In the genomic region with DNA sequence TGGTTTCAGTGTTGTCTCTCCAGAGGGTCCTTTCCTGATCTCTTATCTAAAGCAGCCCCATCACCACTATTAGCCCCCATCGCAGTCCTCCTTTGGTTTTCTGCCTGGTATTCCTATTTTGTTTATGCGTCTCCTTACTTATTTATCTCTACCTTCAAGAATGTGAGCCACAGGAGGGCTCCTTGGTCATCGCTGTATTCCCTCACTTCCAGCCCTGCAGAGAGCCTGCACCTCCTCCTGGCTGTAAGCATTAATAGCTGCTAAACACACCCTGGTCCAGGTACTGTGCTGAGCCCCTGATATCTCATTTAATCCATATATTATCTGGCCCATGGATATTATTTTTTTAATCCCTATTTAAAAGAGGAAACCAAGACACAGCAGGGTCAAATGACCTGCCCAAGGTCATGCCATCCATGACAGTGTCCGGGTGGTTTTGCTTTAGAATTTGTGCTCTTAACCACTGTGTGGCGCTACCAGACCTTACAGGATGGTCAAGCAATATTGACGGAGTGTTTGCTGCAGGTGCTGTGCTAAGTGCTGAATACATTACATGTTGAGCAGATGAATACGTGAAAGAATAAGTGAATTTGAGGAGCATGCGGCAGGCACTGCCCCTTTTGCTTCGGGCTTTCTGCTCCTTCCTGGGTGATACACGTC, we compare ENCODE assay signal across 12 cellular contexts.
DNase-seq lines count a peak whose midpoint lies in the region; FAIRE-seq and TF ChIP-seq lines count a peak whose summit lies in the region.
"Had no signal": no experiment of that assay in that cellular context is flagged by ENCODE, and none has a peak within 500 bp of the region (broad histone marks: within the 10 kb centered on the region; RNA-seq: fewer than 3 reads in every experiment).

No MANE protein-coding gene starts in this region.

- H3K4me2 ChIP-seq in SK-N-SH (no peak overlapping the region), MM.1S (ENCODE audit: low read depth, low read length) (no peak overlapping the region)

- H3K4me3 ChIP-seq in AG10803 (ENCODE audit: low read length) (no peak overlapping the region), SK-N-SH (ENCODE audit: low read depth in 2 of 2, low read length in 1 of 2) (no peak overlapping the region), kidney epithelial cell (ENCODE audit: low read depth, low read length) (no peak overlapping the region), MM.1S (ENCODE audit: low read length) (no peak overlapping the region)

- no peaks in the 10 kb centered on the region for H3K27me3 ChIP-seq in SK-N-SH (ENCODE audit: insufficient read depth)
- no peaks in the 10 kb centered on the region for H3K27me3 ChIP-seq in kidney epithelial cell (ENCODE audit: control insufficient read depth, insufficient read depth, low read length)
- H3K27me3 ChIP-seq in MM.1S (replicated peaks; ENCODE audit: insufficient read depth, low read length), result no peaks in the 10 kb centered on the region

- H3K4me1 ChIP-seq in SK-N-SH (ENCODE audit: control insufficient read depth in 1 of 2, insufficient read depth in 2 of 2, low read depth in 1 of 2, low read length in 1 of 2), result peaks cover 0 to 9% of the 10 kb centered on the region in 2 experiments; a peak in 1 of 4 replicates
- H3K4me1 ChIP-seq in MM.1S (ENCODE audit: low read length), result no peaks in the 10 kb centered on the region

- no peak overlapping the region for H3K9ac ChIP-seq in SK-N-SH
- H3K9ac ChIP-seq in MM.1S (ENCODE audit: low read length), result no peak overlapping the region

- peak; percentile 56 for TF ChIP-seq RAD21 in SK-N-SH (IDR thresholded peaks at IDR 0.05; ENCODE audit: low read length)

- peak; percentile 16; the same call in 1 of the 2 replicates for TF ChIP-seq CTCF in AG10803 (conservative IDR thresholded peaks at IDR 0.05; ENCODE audit: low read length)
- peak; percentile 16; the same call in 1 of the 2 replicates for TF ChIP-seq CTCF in SK-N-SH (IDR thresholded peaks at IDR 0.05)
- peak; percentile 14 for TF ChIP-seq CTCF in kidney epithelial cell (IDR thresholded peaks at IDR 0.05; ENCODE audit: insufficient read depth, low read length, poor library complexity, severe bottlenecking)
- no peak for TF ChIP-seq CTCF in MM.1S (IDR thresholded peaks at IDR 0.05; ENCODE audit: low read length)

- 82% methylated on average over 10 of the region's 10 CpGs for WGBS in SK-N-SH (ENCODE audit: low lambda C conversion rate)

- H3K27ac ChIP-seq in SK-N-SH (ENCODE audit: low read depth in 2 of 2, low read length in 1 of 2), result no peak overlapping the region
- no peak overlapping the region for H3K27ac ChIP-seq in MM.1S (ENCODE audit: low read length)

- POLR2A ChIA-PET in SK-N-SH (lab: Yijun Ruan, JAX), result no interaction called here

- no peak overlapping the region for H2AFZ ChIP-seq in SK-N-SH (ENCODE audit: low read depth)
- H2AFZ ChIP-seq in MM.1S (ENCODE audit: low read length), result no peak overlapping the region

- CTCF ChIA-PET in SK-N-SH (lab: Yijun Ruan, JAX), result interaction anchor here (0.9 to 1.3 kb wide), 2 partner anchors 142 to 315 kb away, joined by 3 to 4 read pairs; no protein-coding TSS in a partner anchor

- peak; percentile 78 for FAIRE-seq in HTR-8/SVneo (lab: Jason Lieb, UNC)
- FAIRE-seq: small intestine had no signal

- DNase-seq in AG10803 (ENCODE audit: low read depth), result no peak
- DNase-seq in HTR-8/SVneo (ENCODE audit: insufficient read length, low spot score), result peak; percentile 33
- no peak for DNase-seq in SK-N-SH
- DNase-seq in kidney epithelial cell (ENCODE audit: low read depth), result no peak
- DNase-seq in MM.1S, result no peak
- DNase-seq in activated T-cell treated with anti-CD3 and anti-CD28 coated beads, Interleukin-2, amount 50 U/mL, for 48 hours, result no peak
- no peak for DNase-seq in COLO829 (ENCODE audit: low spot score)
- no peak for DNase-seq in GM19240 (ENCODE audit: insufficient read length, low spot score)
- DNase-seq: activated naive CD4-positive, alpha-beta T cell treated with anti-CD3 and anti-CD28 coated beads, Interleukin-2, amount 10 ng/mL, durations not matched to agents 7 days and 5 days; CD4-positive, CD25-positive, alpha-beta regulatory T cell; cortex of kidney; small intestine had no signal

- H3K79me2 ChIP-seq in SK-N-SH (ENCODE audit: insufficient read depth) (no peaks in the 10 kb centered on the region), MM.1S (ENCODE audit: low read length) (no peaks in the 10 kb centered on the region)

- H4K20me1 ChIP-seq in SK-N-SH (ENCODE audit: insufficient read depth), result no peaks in the 10 kb centered on the region
- H4K20me1 ChIP-seq in MM.1S (ENCODE audit: insufficient read depth, low read length), result no peaks in the 10 kb centered on the region

- H3F3A ChIP-seq in SK-N-SH (replicated peaks; ENCODE audit: insufficient read depth), result no peaks in the 10 kb centered on the region
- H3F3A ChIP-seq in MM.1S (ENCODE audit: insufficient read depth, low read length), result no peaks in the 10 kb centered on the region

- H3K36me3 ChIP-seq in SK-N-SH (replicated peaks in 1 of 2; ENCODE audit: control insufficient read depth in 1 of 2, insufficient read depth in 2 of 2, low read length in 1 of 2), result no peaks in the 10 kb centered on the region
- H3K36me3 ChIP-seq in kidney epithelial cell (ENCODE audit: control insufficient read depth, insufficient read depth, low read length), result no peaks in the 10 kb centered on the region
- H3K36me3 ChIP-seq in MM.1S (replicated peaks; ENCODE audit: insufficient read depth, low read length), result no peaks in the 10 kb centered on the region

- H3K9me3 ChIP-seq in SK-N-SH, result no peaks in the 10 kb centered on the region
- no peaks in the 10 kb centered on the region for H3K9me3 ChIP-seq in MM.1S (replicated peaks; ENCODE audit: insufficient read depth, low read length)

- H3K9me2 ChIP-seq in SK-N-SH (no peaks in the 10 kb centered on the region), MM.1S (replicated peaks; ENCODE audit: insufficient read depth, low read length) (no peaks in the 10 kb centered on the region)

- TF ChIP-seq EP300 in SK-N-SH (IDR thresholded peaks at IDR 0.05; ENCODE audit: borderline replicate concordance in 1 of 2, low read depth in 1 of 2, low read length in 1 of 2), result no peak

TF ChIP-seq in SK-N-SH, 30 proteins besides CTCF, POLR2A, EP300 and RAD21:
- TF ChIP-seq SMC3 (IDR thresholded peaks at IDR 0.05; ENCODE audit: low read depth, low read length), result peak; percentile 27; the same call in 1 of the 2 replicates
- no peak for TF ChIP-seq EZH2phosphoT487 (IDR thresholded peaks at IDR 0.05; ENCODE audit: borderline replicate concordance, low read depth)
- TF ChIP-seq RXRA (IDR thresholded peaks at IDR 0.05; ENCODE audit: borderline replicate concordance, low read depth), result no peak
- TF ChIP-seq, protein P1, sequence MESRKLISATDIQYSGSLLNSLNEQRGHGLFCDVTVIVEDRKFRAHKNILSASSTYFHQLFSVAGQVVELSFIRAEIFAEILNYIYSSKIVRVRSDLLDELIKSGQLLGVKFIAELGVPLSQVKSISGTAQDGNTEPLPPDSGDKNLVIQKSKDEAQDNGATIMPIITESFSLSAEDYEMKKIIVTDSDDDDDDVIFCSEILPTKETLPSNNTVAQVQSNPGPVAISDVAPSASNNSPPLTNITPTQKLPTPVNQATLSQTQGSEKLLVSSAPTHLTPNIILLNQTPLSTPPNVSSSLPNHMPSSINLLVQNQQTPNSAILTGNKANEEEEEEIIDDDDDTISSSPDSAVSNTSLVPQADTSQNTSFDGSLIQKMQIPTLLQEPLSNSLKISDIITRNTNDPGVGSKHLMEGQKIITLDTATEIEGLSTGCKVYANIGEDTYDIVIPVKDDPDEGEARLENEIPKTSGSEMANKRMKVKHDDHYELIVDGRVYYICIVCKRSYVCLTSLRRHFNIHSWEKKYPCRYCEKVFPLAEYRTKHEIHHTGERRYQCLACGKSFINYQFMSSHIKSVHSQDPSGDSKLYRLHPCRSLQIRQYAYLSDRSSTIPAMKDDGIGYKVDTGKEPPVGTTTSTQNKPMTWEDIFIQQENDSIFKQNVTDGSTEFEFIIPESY (IDR thresholded peaks at IDR 0.05; ENCODE audit: borderline replicate concordance, low read depth), result no peak
- no peak for TF ChIP-seq RFX5 (IDR thresholded peaks at IDR 0.05; ENCODE audit: low read length)
- TF ChIP-seq, protein P2, sequence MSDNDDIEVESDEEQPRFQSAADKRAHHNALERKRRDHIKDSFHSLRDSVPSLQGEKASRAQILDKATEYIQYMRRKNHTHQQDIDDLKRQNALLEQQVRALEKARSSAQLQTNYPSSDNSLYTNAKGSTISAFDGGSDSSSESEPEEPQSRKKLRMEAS (IDR thresholded peaks at IDR 0.05; ENCODE audit: low read depth), result no peak
